1 cellular context compared by ENCODE assay signal in the genomic region with DNA sequence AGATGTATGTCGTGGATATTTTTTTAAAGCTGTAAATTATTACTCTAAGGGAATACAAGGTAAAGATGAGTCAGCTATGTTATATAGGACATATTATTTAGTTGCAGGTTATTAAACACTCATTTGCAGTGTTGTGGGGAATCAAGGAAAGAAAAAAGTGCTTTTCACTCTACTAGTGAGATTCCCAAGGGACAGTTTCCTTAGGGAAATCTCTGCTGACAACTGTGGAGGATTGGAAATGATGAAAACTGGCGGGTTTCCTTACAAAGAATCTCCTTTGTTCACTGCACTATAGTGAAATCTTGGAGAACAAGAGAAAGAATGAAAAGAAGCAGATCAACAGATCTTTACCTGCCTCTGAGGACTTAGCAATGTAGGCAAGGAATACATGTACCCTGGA.
TF ChIP-seq lines count a peak whose summit lies in the region.

No MANE protein-coding gene starts in this region.

TF ChIP-seq in H1, 55 proteins besides CTCF, POLR2A, EP300 and RAD21:
- TF ChIP-seq GABPA (IDR thresholded peaks at IDR 0.05; ENCODE audit: borderline replicate concordance, insufficient read depth, low read length) (no peak), TCF12 (IDR thresholded peaks at IDR 0.05; ENCODE audit: low read depth, low read length) (no peak), CEBPB (IDR thresholded peaks at IDR 0.05; ENCODE audit: low read depth, low read length) (no peak), USF2 (IDR thresholded peaks at IDR 0.05; ENCODE audit: low read length) (no peak), CBX8 (IDR thresholded peaks at IDR 0.05; ENCODE audit: borderline replicate concordance, low read depth, low read length) (no peak), TAF7 (optimal IDR thresholded peaks at IDR 0.05; ENCODE audit: borderline replicate concordance, low read depth, low read length) (no peak), MAX (IDR thresholded peaks at IDR 0.05) (no peak)
